ENCODE assay signal across 8 cellular contexts in the genomic region with DNA sequence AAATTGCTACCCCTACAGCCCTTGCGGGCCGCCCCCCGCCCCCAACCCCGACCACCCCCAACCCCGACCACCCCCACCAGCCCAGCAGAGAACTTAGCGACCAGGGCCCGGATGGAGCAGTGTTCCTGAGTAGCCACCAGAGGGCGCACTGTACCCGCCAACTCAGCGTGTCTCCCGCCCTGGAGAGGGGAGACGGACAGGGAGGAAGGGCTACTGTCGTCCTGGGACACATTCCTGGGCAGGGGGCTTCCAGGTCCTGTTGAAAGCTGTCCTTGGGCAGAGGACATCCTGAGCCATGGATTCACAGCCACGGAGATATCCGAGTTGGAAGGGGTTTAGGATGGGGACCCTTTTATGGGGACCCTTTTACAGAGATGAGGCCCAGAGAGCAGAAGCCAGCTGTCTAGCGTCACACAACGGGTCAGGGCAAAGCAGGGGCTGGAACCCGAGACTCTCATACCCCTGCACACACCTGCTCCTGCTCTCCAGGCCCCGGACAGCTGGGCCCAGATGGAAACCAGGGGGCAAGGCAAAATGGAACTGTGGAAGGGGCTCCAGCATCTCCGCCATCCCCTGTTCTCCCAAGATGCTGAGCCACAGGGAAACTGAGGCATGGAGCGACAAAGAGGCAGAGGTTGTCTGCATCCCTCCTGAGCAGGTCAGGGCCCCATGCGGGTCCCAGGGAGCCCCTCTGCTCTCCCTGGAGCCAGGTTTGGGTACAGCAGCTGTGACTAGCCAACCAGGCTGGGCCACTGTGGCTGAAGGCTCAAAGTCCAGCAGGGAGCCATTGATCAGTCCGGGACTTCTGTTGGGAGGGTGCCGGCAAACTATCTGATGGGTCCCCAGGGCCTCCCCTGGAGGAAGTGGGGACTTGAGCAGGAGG. TPM values are rescaled to one million over a fixed set of nuclear protein-coding genes. Genes with fewer than 3 reads are reported as not detected.
DNase-seq lines count a peak whose midpoint lies in the region; ATAC-seq and TF ChIP-seq lines count a peak whose summit lies in the region.

No MANE protein-coding gene starts in this region.

- H3K27ac Mint-ChIP-seq in MCF 10A (ENCODE audit: low read depth, unreplicated experiment) = peak overlapping the region; percentile 70

- H3K36me3 ChIP-seq in WERI-Rb-1 = no peaks in the 10 kb centered on the region

- peak; percentile 37 for ATAC-seq in GM21529 (IDR thresholded peaks at IDR 0.05; ENCODE audit: unreplicated experiment)

- DNase-seq in C1 segment of cervical spinal cord (lab: John Stamatoyannopoulos, UW) (peak in 10 of 14 donors; percentile 24 to 82 (median 40)), NCI-H2029 treated with DMSO at 0.1 percent for 48 hours (lab: John Stamatoyannopoulos, UW) (peak; percentile 15), WERI-Rb-1 (peak; percentile 79), MCF 10A (ENCODE audit: unreplicated experiment) (peak; percentile 59), iris pigment epithelial cell (ENCODE audit: low read depth) (peak; percentile 38), NCI-H146 (lab: John Stamatoyannopoulos, UW) (no peak)
- peak; percentile 75 for DNase-seq in stimulated activated CD4-positive, alpha-beta T cell treated with anti-CD3 and anti-CD28 coated beads, Interleukin-1b, Interleukin-23, amount 100 ng/mL, for 48 hours

- H3K9me3 ChIP-seq in WERI-Rb-1 (ENCODE audit: severe bottlenecking) = no peaks in the 10 kb centered on the region

- peak overlapping the region; percentile 22 for H3K4me3 ChIP-seq in WERI-Rb-1 (ENCODE audit: low read depth, low read length)

- TF ChIP-seq CTCF in WERI-Rb-1 (IDR thresholded peaks at IDR 0.05; ENCODE audit: low read depth, low read length) = peak; percentile 86
- peak; percentile 66 for TF ChIP-seq CTCF in MCF 10A (IDR thresholded peaks at IDR 0.05; ENCODE audit: unreplicated experiment)

- no peaks in the 10 kb centered on the region for H3K27me3 Mint-ChIP-seq in MCF 10A (ENCODE audit: insufficient read depth, unreplicated experiment)

- peak overlapping the region; percentile 43 for H3K4me3 Mint-ChIP-seq in MCF 10A (ENCODE audit: unreplicated experiment)

- H3K27ac ChIP-seq in WERI-Rb-1 = peak overlapping the region; percentile 64

- H3K4me1 Mint-ChIP-seq in MCF 10A (ENCODE audit: insufficient read depth, unreplicated experiment) = peaks cover 54% of the 10 kb centered on the region

- no peaks in the 10 kb centered on the region for H3K27me3 ChIP-seq in WERI-Rb-1 (ENCODE audit: insufficient read depth, low read depth, severe bottlenecking)

- no peaks in the 10 kb centered on the region for H3K9me3 Mint-ChIP-seq in MCF 10A (ENCODE audit: unreplicated experiment)

- no TSS peak for BruUV-seq in MCF 10A (replicated peaks; lab: Mats Ljungman, UMichigan)

- POLR2A ChIA-PET in MCF 10A (lab: Yijun Ruan, JAX) = interaction anchor here (0.6 to 2.6 kb wide), 10 partner anchors 15 to 1551 kb away, joined by 3 to 19 read pairs (median 4); no protein-coding TSS in a partner anchor

- intact Hi-C loops in MCF 10A (cut with micrococcal nuclease) = loop anchor here (1.0 to 10.0 kb wide), 2 partner anchors 129 to 402 kb away; no protein-coding TSS in a partner anchor

- peaks cover 67% of the 10 kb centered on the region for H3K36me3 Mint-ChIP-seq in MCF 10A (ENCODE audit: insufficient read depth, unreplicated experiment)

- CTCF ChIA-PET in MCF 10A (lab: Yijun Ruan, JAX) = interaction anchor here (0.6 to 7.1 kb wide), 18 partner anchors 8 to 164 kb away, joined by 3 to 198 read pairs (median 7); a partner anchor contains a TSS

RNA-seq across cellular contexts. Expression of a gene that starts 25.0 kb away (rescaled TPM):
- total RNA-seq in MCF 10A (2022) = 15.9 and 21.6 TPM in 2 replicates

RNA-seq across cellular contexts. Expression of a gene that starts 59.2 kb away (rescaled TPM):
- 0.32 and 0.47 TPM in 2 replicates for total RNA-seq in MCF 10A (2022)
